ENCODE assay signal across 2 cellular contexts in the genomic region with DNA sequence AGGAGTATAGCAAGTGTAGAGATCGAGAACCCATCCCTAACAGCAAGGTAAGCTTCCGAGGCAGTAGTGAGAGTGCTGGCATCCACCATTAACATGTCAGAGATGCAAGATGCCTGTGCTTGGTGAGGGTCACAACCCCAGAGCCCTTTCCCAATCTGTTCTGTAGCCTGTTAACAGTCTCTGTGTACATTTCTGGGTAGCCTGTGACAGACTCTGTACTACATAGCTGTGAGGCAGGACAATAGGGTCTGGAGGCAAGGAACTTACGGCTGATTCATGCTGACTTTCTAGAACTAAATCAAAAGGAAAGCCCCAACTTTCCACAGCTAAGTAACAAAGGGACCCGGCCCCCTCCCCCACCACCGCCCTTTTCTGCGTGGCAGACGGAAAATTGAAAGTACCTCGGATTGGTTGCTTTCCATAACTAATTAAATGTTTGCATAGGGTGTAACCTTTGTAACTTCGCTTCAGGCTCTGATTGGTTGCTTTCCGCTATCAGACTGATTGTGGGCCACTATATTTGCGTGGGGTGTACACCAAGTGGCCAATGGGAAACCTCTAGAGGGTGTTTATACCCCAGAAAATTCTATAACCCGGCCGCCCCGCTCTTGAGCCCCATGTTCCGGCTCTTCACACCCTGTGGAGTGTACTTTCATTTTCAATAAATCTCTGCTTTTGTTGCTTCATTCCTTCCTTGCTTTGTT.
TF ChIP-seq lines count a peak whose summit lies in the region.

No MANE protein-coding gene starts in this region.

TF ChIP-seq in HepG2, 621 proteins besides CTCF, POLR2A, EP300 and RAD21 (continued from another document):
- TF ChIP-seq GMEB1 (CRISPR knock-in tag; IDR thresholded peaks at IDR 0.05; ENCODE audit: borderline replicate concordance) (peak; percentile 32; the same call in 1 of the 2 replicates), TBX2 (CRISPR knock-in tag; IDR thresholded peaks at IDR 0.05; ENCODE audit: borderline replicate concordance) (0 out of 2 replicates have a peak, but pooled peaks have one; percentile 49), NR2F2 (IDR thresholded peaks at IDR 0.05; ENCODE audit: borderline replicate concordance, low read depth) (no peak), GATAD1 (CRISPR knock-in tag; IDR thresholded peaks at IDR 0.05) (no peak)

TF ChIP-seq in WTC11, 78 proteins besides CTCF, POLR2A, EP300 and RAD21 (continued from another document):
- TF ChIP-seq, protein P1, sequence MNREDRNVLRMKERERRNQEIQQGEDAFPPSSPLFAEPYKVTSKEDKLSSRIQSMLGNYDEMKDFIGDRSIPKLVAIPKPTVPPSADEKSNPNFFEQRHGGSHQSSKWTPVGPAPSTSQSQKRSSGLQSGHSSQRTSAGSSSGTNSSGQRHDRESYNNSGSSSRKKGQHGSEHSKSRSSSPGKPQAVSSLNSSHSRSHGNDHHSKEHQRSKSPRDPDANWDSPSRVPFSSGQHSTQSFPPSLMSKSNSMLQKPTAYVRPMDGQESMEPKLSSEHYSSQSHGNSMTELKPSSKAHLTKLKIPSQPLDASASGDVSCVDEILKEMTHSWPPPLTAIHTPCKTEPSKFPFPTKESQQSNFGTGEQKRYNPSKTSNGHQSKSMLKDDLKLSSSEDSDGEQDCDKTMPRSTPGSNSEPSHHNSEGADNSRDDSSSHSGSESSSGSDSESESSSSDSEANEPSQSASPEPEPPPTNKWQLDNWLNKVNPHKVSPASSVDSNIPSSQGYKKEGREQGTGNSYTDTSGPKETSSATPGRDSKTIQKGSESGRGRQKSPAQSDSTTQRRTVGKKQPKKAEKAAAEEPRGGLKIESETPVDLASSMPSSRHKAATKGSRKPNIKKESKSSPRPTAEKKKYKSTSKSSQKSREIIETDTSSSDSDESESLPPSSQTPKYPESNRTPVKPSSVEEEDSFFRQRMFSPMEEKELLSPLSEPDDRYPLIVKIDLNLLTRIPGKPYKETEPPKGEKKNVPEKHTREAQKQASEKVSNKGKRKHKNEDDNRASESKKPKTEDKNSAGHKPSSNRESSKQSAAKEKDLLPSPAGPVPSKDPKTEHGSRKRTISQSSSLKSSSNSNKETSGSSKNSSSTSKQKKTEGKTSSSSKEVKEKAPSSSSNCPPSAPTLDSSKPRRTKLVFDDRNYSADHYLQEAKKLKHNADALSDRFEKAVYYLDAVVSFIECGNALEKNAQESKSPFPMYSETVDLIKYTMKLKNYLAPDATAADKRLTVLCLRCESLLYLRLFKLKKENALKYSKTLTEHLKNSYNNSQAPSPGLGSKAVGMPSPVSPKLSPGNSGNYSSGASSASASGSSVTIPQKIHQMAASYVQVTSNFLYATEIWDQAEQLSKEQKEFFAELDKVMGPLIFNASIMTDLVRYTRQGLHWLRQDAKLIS (CRISPR knock-in tag; IDR thresholded peaks at IDR 0.05; ENCODE audit: borderline replicate concordance): no peak
